25 cellular contexts compared by ENCODE assay signal in the genomic region with DNA sequence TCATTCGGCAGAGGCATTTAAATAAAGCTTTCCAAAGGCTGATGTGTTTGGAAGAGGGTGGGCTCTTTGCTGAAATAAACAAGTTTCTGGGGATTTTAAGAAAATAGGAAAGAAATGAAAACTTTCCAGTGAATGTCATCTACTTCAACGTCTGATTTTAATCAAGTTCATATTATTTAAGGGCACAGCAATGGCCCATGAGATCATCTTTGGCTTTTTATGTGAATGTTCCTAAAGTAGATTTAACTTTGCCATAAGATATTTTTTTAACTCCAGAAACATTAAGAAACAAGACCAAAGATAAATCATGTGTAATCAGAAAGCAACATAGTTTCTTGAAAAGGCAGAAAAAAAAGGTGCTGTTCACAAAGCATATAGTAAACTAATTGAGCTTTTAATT.
A peak's percentile ranks its signal among the peaks of the same experiment; 100 is the strongest.
DNase-seq lines count a peak whose midpoint lies in the region; ATAC-seq, FAIRE-seq and TF ChIP-seq lines count a peak whose summit lies in the region.
"Had no signal": no experiment of that assay in that cellular context is flagged by ENCODE, and none has a peak within 500 bp of the region (broad histone marks: within the 10 kb centered on the region; RNA-seq: fewer than 3 reads in every experiment).

No MANE protein-coding gene starts in this region.

- no peaks in the 10 kb centered on the region for H3K9me1 ChIP-seq in endothelial cell of umbilical vein (replicated peaks; ENCODE audit: control insufficient read depth, extremely low read depth, insufficient read depth, low read length)

- H4K20me1 ChIP-seq in GM23338 (replicated peaks; ENCODE audit: insufficient read depth) (no peaks in the 10 kb centered on the region), endothelial cell of umbilical vein (replicated peaks; ENCODE audit: control insufficient read depth, extremely low read depth, insufficient read depth, low read length) (no peaks in the 10 kb centered on the region)

- no peaks in the 10 kb centered on the region for H3K9me3 Mint-ChIP-seq in GM23338

- no peaks in the 10 kb centered on the region for H3K27me3 ChIP-seq in GM23338 (ENCODE audit: insufficient read depth)
- peaks cover 10 to 11% of the 10 kb centered on the region in 2 experiments for H3K27me3 ChIP-seq in endothelial cell of umbilical vein (ENCODE audit: control insufficient read depth in 2 of 2, insufficient read depth in 2 of 2, low read length in 2 of 2)
- H3K27me3 ChIP-seq in thoracic aorta (replicated peaks; ENCODE audit: insufficient read depth): no peaks in the 10 kb centered on the region

- BruUV-seq in endothelial cell of umbilical vein (replicated peaks; lab: Mats Ljungman, UMichigan): no TSS peak

- no peak for TF ChIP-seq CTCF in GM23338 (conservative IDR thresholded peaks at IDR 0.05; ENCODE audit: low read depth in 2 of 2)
- TF ChIP-seq CTCF in endothelial cell of umbilical vein (IDR thresholded peaks at IDR 0.05; ENCODE audit: extremely low read depth in 1 of 2, insufficient read depth in 1 of 2, low read depth in 1 of 2, low read length in 2 of 2): no peak
- TF ChIP-seq CTCF in thoracic aorta (IDR thresholded peaks at IDR 0.05): no peak

- ATAC-seq in GM23338 (no peak), thoracic aorta (ENCODE audit: insufficient number of reproducible peaks, low FRiP score, low read depth) (no peak)
- ATAC-seq: K562 had no signal

- H3K9me3 ChIP-seq in endothelial cell of umbilical vein (replicated peaks; ENCODE audit: control insufficient read depth, insufficient read depth, low read length) (no peaks in the 10 kb centered on the region), thoracic aorta (no peaks in the 10 kb centered on the region)
- H3K9me3 ChIP-seq: HAP-1, SJSA1 had no signal

- peak; percentile 26 for FAIRE-seq in endothelial cell of umbilical vein (lab: Jason Lieb, UNC)
- FAIRE-seq: HTR-8/SVneo, K562 had no signal

- H3K4me3 Mint-ChIP-seq in GM23338: no peak overlapping the region

- no peaks in the 10 kb centered on the region for H3K36me3 ChIP-seq in GM23338 (ENCODE audit: insufficient read depth)
- no peaks in the 10 kb centered on the region for H3K36me3 ChIP-seq in endothelial cell of umbilical vein (ENCODE audit: control insufficient read depth in 2 of 2, extremely low read depth in 1 of 2, insufficient read depth in 2 of 2, low read length in 2 of 2)
- H3K36me3 ChIP-seq in thoracic aorta: no peaks in the 10 kb centered on the region
- H3K36me3 ChIP-seq: HAP-1, SJSA1 had no signal

- H3K27ac ChIP-seq in GM23338 (ENCODE audit: low read depth): no peak overlapping the region
- H3K27ac ChIP-seq in endothelial cell of umbilical vein (ENCODE audit: insufficient read depth, low read depth, low read length): no peak overlapping the region
- H3K27ac ChIP-seq in thoracic aorta: no peak overlapping the region
- H3K27ac ChIP-seq: PC-9, SJSA1 had no signal

- H3K4me3 ChIP-seq in GM23338: no peak overlapping the region
- H3K4me3 ChIP-seq in endothelial cell of umbilical vein (replicated peaks in 1 of 3; ENCODE audit: insufficient read depth in 1 of 3, low read depth in 1 of 3, low read length in 3 of 3): no peak overlapping the region
- peak overlapping the region; percentile 31 for H3K4me3 ChIP-seq in thoracic aorta
- H3K4me3 ChIP-seq: HAP-1, K562, PC-9, SJSA1 had no signal

- H3K4me1 Mint-ChIP-seq in GM23338: peaks cover 31% of the 10 kb centered on the region

- intact Hi-C loops in endothelial cell of umbilical vein (cut with micrococcal nuclease): no loop called here

- no peak for TF ChIP-seq POLR2A in endothelial cell of umbilical vein (IDR thresholded peaks at IDR 0.05; ENCODE audit: low read depth, low read length)

- H3K4me2 ChIP-seq in GM23338 (no peak overlapping the region), endothelial cell of umbilical vein (ENCODE audit: insufficient read depth, low read length) (no peak overlapping the region)
- H3K4me2 ChIP-seq: PC-9 had no signal

- DNase-seq in GM23338 (ENCODE audit: low spot score): no peak
- no peak for DNase-seq in endothelial cell of umbilical vein (ENCODE audit: low read depth, low spot score)
- peak; percentile 12 for DNase-seq in fibroblast of the conjunctiva (ENCODE audit: low read depth)
- DNase-seq in thoracic aorta (ENCODE audit: low spot score): no peak
- no peak for DNase-seq in mesenteric fat pad (ENCODE audit: low spot score)
- no peak for DNase-seq in DMS53 (lab: John Stamatoyannopoulos, UW)
- DNase-seq in activated T-cell treated with anti-CD3 and anti-CD28 coated beads, Interleukin-2, amount 50 U/mL, for 1 hour: no peak
- DNase-seq: Calu3, DND-41, GOT3, Kasumi-1, MV-4-11, NCI-H1105, NCI-H1436 treated with DMSO at 0.1 percent for 48 hours, NCI-H1930, NCI-H2107, NCI-H446 treated with DMSO at 0.1 percent for 48 hours, NCI-H526, PC-9, Right ventricle myocardium superior, RPMI8226 had no signal

- H3K4me1 ChIP-seq in GM23338 (ENCODE audit: insufficient read depth) (peaks cover 30% of the 10 kb centered on the region), endothelial cell of umbilical vein (ENCODE audit: control insufficient read depth, extremely low read depth, insufficient read depth, low read length) (no peaks in the 10 kb centered on the region), thoracic aorta (ENCODE audit: control insufficient read depth in 1 of 2, low read depth in 2 of 2) (peaks cover 0 to 9% of the 10 kb centered on the region in 2 donors)
- H3K4me1 ChIP-seq: HAP-1, SJSA1 had no signal

- no peaks in the 10 kb centered on the region for H3K9me2 ChIP-seq in GM23338 (ENCODE audit: insufficient read depth)

- no peak overlapping the region for H3K27ac Mint-ChIP-seq in GM23338

- no peaks in the 10 kb centered on the region for H3F3A ChIP-seq in GM23338 (replicated peaks; ENCODE audit: low read depth)

- dilution Hi-C loops in endothelial cell of umbilical vein (cut with MboI; ENCODE audit: extremely low pct_ligation_motif_present, low sequenced_read_pairs): no loop called here

- H3K36me3 Mint-ChIP-seq in GM23338 (ENCODE audit: low read depth): no peaks in the 10 kb centered on the region

- CTCF ChIA-PET in endothelial cell of umbilical vein (lab: Charles Lee): interaction anchor here (0.7 to 11.4 kb wide), 3 partner anchors 10 to 851 kb away, joined by 4 to 447 read pairs (median 8); no protein-coding TSS in a partner anchor

- peak overlapping the region; percentile 24; the same call in 1 of the 2 replicates for H2AFZ ChIP-seq in GM23338
- H2AFZ ChIP-seq in endothelial cell of umbilical vein (ENCODE audit: low read depth, low read length): no peak overlapping the region
- H2AFZ ChIP-seq: PC-9 had no signal

- H3K79me2 ChIP-seq in GM23338 (replicated peaks; ENCODE audit: insufficient read depth) (no peaks in the 10 kb centered on the region), endothelial cell of umbilical vein (ENCODE audit: control insufficient read depth, insufficient read depth, low read length) (no peaks in the 10 kb centered on the region)

- POLR2A ChIA-PET in endothelial cell of umbilical vein (lab: Charles Lee): no interaction called here

- H3K27me3 Mint-ChIP-seq in GM23338 (ENCODE audit: insufficient read depth, low read depth, poor library complexity): peaks cover under 1% of the 10 kb centered on the region

- H3K9ac ChIP-seq in endothelial cell of umbilical vein (replicated peaks; ENCODE audit: extremely low read depth, insufficient read depth, low read length): no peak overlapping the region

TF ChIP-seq in GM23338, 12 proteins besides CTCF, POLR2A, EP300 and RAD21:
- TF ChIP-seq POLR2AphosphoS5 (IDR thresholded peaks at IDR 0.05; ENCODE audit: low read depth) (no peak), STAT1 (IDR thresholded peaks at IDR 0.05; ENCODE audit: unreplicated experiment) (no peak), ZNF331 (CRISPR knock-in tag; IDR thresholded peaks at IDR 0.05; ENCODE audit: low read depth) (no peak)

TF ChIP-seq in endothelial cell of umbilical vein, 7 proteins besides CTCF, POLR2A, EP300 and RAD21:
- TF ChIP-seq JUN (IDR thresholded peaks at IDR 0.05; ENCODE audit: borderline replicate concordance, insufficient read depth, insufficient read length, low read depth) (no peak), FOS (IDR thresholded peaks at IDR 0.05; ENCODE audit: borderline replicate concordance, insufficient read depth, low read length) (no peak), GATA2 (IDR thresholded peaks at IDR 0.05; ENCODE audit: insufficient read depth, insufficient read length, low read depth, low read length) (no peak)
